ENCODE assay signal across 18 cellular contexts in genomic region chr22:35614404-35614803, GRCh38. TPM values are rescaled to one million over a fixed set of nuclear protein-coding genes. Genes with fewer than 3 reads are reported as not detected.
DNase-seq lines count a peak whose midpoint lies in the region; ATAC-seq, FAIRE-seq and TF ChIP-seq lines count a peak whose summit lies in the region.
"Had no signal": no experiment of that assay in that cellular context is flagged by ENCODE, and none has a peak within 500 bp of the region (broad histone marks: within the 10 kb centered on the region; RNA-seq: fewer than 3 reads in every experiment).

No MANE protein-coding gene starts in this region.

- H3K36me3 ChIP-seq in cardiac muscle cell = peaks cover 5% of the 10 kb centered on the region
- H3K36me3 ChIP-seq in HepG2 (replicated peaks in 1 of 2; ENCODE audit: control insufficient read depth in 1 of 2, insufficient read depth in 2 of 2, low read length in 2 of 2) = no peaks in the 10 kb centered on the region
- H3K36me3 ChIP-seq in right lobe of liver = no peaks in the 10 kb centered on the region
- H3K36me3 ChIP-seq in psoas muscle (ENCODE audit: insufficient read depth in 1 of 2, low read depth in 1 of 2) = peaks cover 0 to 31% of the 10 kb centered on the region in 2 donors

- H3K79me2 ChIP-seq in HepG2 (ENCODE audit: insufficient read depth, low read length) = no peaks in the 10 kb centered on the region

- H3K4me1 ChIP-seq in cardiac muscle cell (ENCODE audit: low read depth) (peaks cover 70% of the 10 kb centered on the region), HepG2 (ENCODE audit: insufficient read depth, low read length) (peaks cover 50% of the 10 kb centered on the region), right lobe of liver (no peaks in the 10 kb centered on the region), psoas muscle (peaks cover 46% of the 10 kb centered on the region)
- H3K4me1 ChIP-seq: Caco-2 had no signal

- no peaks in the 10 kb centered on the region for H4K20me1 ChIP-seq in HepG2 (ENCODE audit: insufficient read depth, low read length)

- H3K27ac ChIP-seq in cardiac muscle cell (peak overlapping the region; percentile 95), HepG2 (ENCODE audit: extremely low read length, insufficient read depth, low read length) (no peak overlapping the region), right lobe of liver (no peak overlapping the region), psoas muscle (peak overlapping the region; percentile 93)
- H3K27ac ChIP-seq: 22Rv1 had no signal

- TF ChIP-seq RAD21 in HepG2 (CRISPR knock-in tag; IDR thresholded peaks at IDR 0.05) = no peak

- ATAC-seq in left cardiac atrium = no peak
- no peak for ATAC-seq in HepG2
- no peak for ATAC-seq in right lobe of liver
- no peak for ATAC-seq in psoas muscle

- H3K9ac ChIP-seq in HepG2 (ENCODE audit: insufficient read depth, low read depth, low read length) = no peak overlapping the region

- intact Hi-C loops in left cardiac atrium (cut with DNase I) (loop anchor here in 1 of 2 donors (10.0 kb wide), 1 partner anchor 60 kb away; no protein-coding TSS in a partner anchor), HepG2 (cut with micrococcal nuclease; ENCODE audit: unreplicated experiment) (no loop called here), right lobe of liver (cut with DNase I) (no loop called here), psoas muscle (cut with DNase I) (loop anchor here in 1 of 2 donors (10.0 kb wide), 1 partner anchor 260 kb away; no protein-coding TSS in a partner anchor), posterior vena cava (cut with DNase I) (loop anchor here (5.0 to 10.0 kb wide), 2 partner anchors 182 to 260 kb away; no protein-coding TSS in a partner anchor)

- 84% methylated on average over 2 of the region's 2 CpGs for WGBS in HepG2 (ENCODE audit: low lambda C conversion rate)
- 100% methylated on average over 2 of the region's 2 CpGs for WGBS in right lobe of liver (ENCODE audit: insufficient coverage, low coverage, low lambda C conversion rate, missing lambda C conversion rate)
- 50 to 74% (median 52%) methylated on average over 2 of the region's 2 CpGs for WGBS in psoas muscle, 3 donors

- no peak for TF ChIP-seq POLR2A in HepG2 (IDR thresholded peaks at IDR 0.05; ENCODE audit: insufficient read depth in 1 of 2, low read depth in 2 of 2, low read length in 2 of 2)
- no peak for TF ChIP-seq POLR2A in right lobe of liver (IDR thresholded peaks at IDR 0.05)

- no peak overlapping the region for H3K4me3 ChIP-seq in cardiac muscle cell
- no peak overlapping the region for H3K4me3 ChIP-seq in HepG2 (replicated peaks in 1 of 3; ENCODE audit: insufficient read depth in 1 of 3, low read depth in 2 of 3, low read length in 3 of 3)
- H3K4me3 ChIP-seq in right lobe of liver = no peak overlapping the region
- peak overlapping the region; percentile 71 for H3K4me3 ChIP-seq in psoas muscle

- H3K9me3 ChIP-seq in cardiac muscle cell (ENCODE audit: low read depth) (no peaks in the 10 kb centered on the region), HepG2 (ENCODE audit: low read length) (no peaks in the 10 kb centered on the region), right lobe of liver (no peaks in the 10 kb centered on the region), psoas muscle (no peaks in the 10 kb centered on the region)
- H3K9me3 ChIP-seq: Caco-2 had no signal

- no peak overlapping the region; the same call in 1 of the 2 replicates for H3K4me2 ChIP-seq in HepG2 (ENCODE audit: low read depth, low read length)

- TF ChIP-seq CTCF in cardiac muscle cell (IDR thresholded peaks at IDR 0.05; ENCODE audit: low read depth, low read length) (no peak), HepG2 (CRISPR knock-in tag; IDR thresholded peaks at IDR 0.05) (no peak), right lobe of liver (IDR thresholded peaks at IDR 0.05) (no peak), psoas muscle (IDR thresholded peaks at IDR 0.05) (no peak)

- in situ Hi-C loops in HepG2 (cut with HindIII; ENCODE audit: extremely low pct_ligation_motif_present, low pct_unique_long_range_greater_than_20kb) = no loop called here

- no peak for FAIRE-seq in HepG2 (lab: Jason Lieb, UNC)
- FAIRE-seq: GM12892, GM19239 had no signal

- DNase-seq in cardiac muscle cell (ENCODE audit: low read depth in 1 of 2, low spot score in 1 of 2) (no peak), left cardiac atrium (no peak), HepG2 (ENCODE audit: low spot score) (no peak), right lobe of liver (no peak), psoas muscle (no peak), retina (no peak), posterior vena cava (ENCODE audit: low spot score) (no peak)
- DNase-seq: Caco-2; CD8-positive, alpha-beta memory T cell; DND-41; GDM1; HCEC 1CT; IMR-90 had no signal

- H2AFZ ChIP-seq in HepG2 (ENCODE audit: low read length) = no peak overlapping the region

- no peaks in the 10 kb centered on the region for H3K27me3 ChIP-seq in cardiac muscle cell
- peaks cover 0 to 9% of the 10 kb centered on the region in 2 experiments; a peak in 2 of 5 replicates for H3K27me3 ChIP-seq in HepG2 (ENCODE audit: control insufficient read depth in 1 of 2, insufficient read depth in 2 of 2, low read length in 2 of 2)
- H3K27me3 ChIP-seq in right lobe of liver = no peaks in the 10 kb centered on the region
- H3K27me3 ChIP-seq in psoas muscle (ENCODE audit: insufficient read depth in 3 of 3, low read length in 2 of 3) = no peaks in the 10 kb centered on the region

- no TSS peak for BruUV-seq in HepG2 (replicated peaks; lab: Mats Ljungman, UMichigan)

- POLR2A ChIA-PET in HepG2 (lab: Yijun Ruan, JAX) = no interaction called here

- TF ChIP-seq EP300 in HepG2 (IDR thresholded peaks at IDR 0.05; ENCODE audit: low read depth in 2 of 2, low read length in 2 of 2) (no peak), HepG2 (CRISPR knock-in tag; IDR thresholded peaks at IDR 0.05; ENCODE audit: borderline replicate concordance) (no peak)

- CTCF ChIA-PET in HepG2 (lab: Yijun Ruan, JAX; ENCODE audit: low intra/inter-chr PET ratio, low total read pairs) = no interaction called here

RNA-seq across cellular contexts. Expression of gene MB, which starts 2.7 kb away (rescaled TPM):
- total RNA-seq in cardiac muscle cell (952 and 1,065 TPM in 2 replicates), left cardiac atrium (1,000 to 10,000 TPM; 7,141 to 7,312 TPM), HepG2 (2016; rRNA removed; fragmentation: Illumina TruSeq; extraction: Trizol) (not detected in 2 replicates), right lobe of liver (10 to 100 TPM in 1 of 6 experiments, 1 to 10 TPM in 3, under 1 TPM in 2; 0.61 to 10.2 (median 1.3) TPM), psoas muscle (1,000 to 10,000 TPM; 6,836 to 9,981 (median 8,612) TPM), posterior vena cava (1 to 10 TPM in 1 of 2 donors, not detected in 1; 2.3 TPM)
- polyA plus RNA-seq in cardiac muscle cell (829 and 1,030 TPM in 2 replicates), HepG2 (2011; rRNA removed) (0.07 TPM in 2 replicates), psoas muscle (over 10,000 TPM in 2 of 3 donors, 1,000 to 10,000 TPM in 1; 9,385 to 12,606 (median 10,019) TPM)
- not detected in 2 replicates for total RNA-seq in HepG2 (2016; cell fraction: cytosol; rRNA removed; fragmentation: Illumina TruSeq; extraction: Trizol; ENCODE audit: low read depth)
- not detected in 2 replicates for total RNA-seq in HepG2 (2016; cell fraction: insoluble cytoplasmic fraction; rRNA removed; fragmentation: Illumina TruSeq; extraction: Trizol)
- not detected in 2 replicates for total RNA-seq in HepG2 (2016; cell fraction: membrane; rRNA removed; fragmentation: Illumina TruSeq; extraction: Trizol)
- total RNA-seq in HepG2 (2016; cell fraction: nucleus; rRNA removed; fragmentation: Illumina TruSeq; extraction: Trizol) = not detected in 2 replicates
- 0.09 and 0.13 TPM in 2 replicates for polyA plus RNA-seq in HepG2 (2011; cell fraction: cytosol; rRNA removed)
- not detected in 2 replicates for polyA plus RNA-seq in HepG2 (2011; cell fraction: nucleus; rRNA removed)
- polyA plus RNA-seq in HepG2 (2012) = not detected in 2 replicates
- polyA plus RNA-seq in HepG2 (2016; cell fraction: cytosol; fragmentation: Illumina TruSeq; extraction: Trizol; ENCODE audit: low read depth) = not detected in 2 replicates
- polyA plus RNA-seq in HepG2 (2016; cell fraction: insoluble cytoplasmic fraction; fragmentation: Illumina TruSeq; extraction: Trizol; ENCODE audit: low read depth) = not detected in 2 replicates
- not detected in 2 replicates for polyA plus RNA-seq in HepG2 (2016; cell fraction: membrane; fragmentation: Illumina TruSeq; extraction: Trizol; ENCODE audit: low read depth)
- polyA plus RNA-seq in HepG2 (2016; cell fraction: nucleus; fragmentation: Illumina TruSeq; extraction: Trizol; ENCODE audit: insufficient read depth, low read depth) = not detected in 2 replicates
- polyA minus RNA-seq in HepG2 (2011; rRNA and poly(A)+ RNA removed; ENCODE audit: low replicate concordance) = 4.6 TPM in 1 of 2 replicates, not detected in the other
- polyA minus RNA-seq in HepG2 (2011; cell fraction: cytosol; rRNA and poly(A)+ RNA removed) = not detected in 2 replicates
- polyA minus RNA-seq in HepG2 (2011; cell fraction: nucleus; rRNA and poly(A)+ RNA removed) = not detected in 2 replicates
- total RNA-seq: H4, IMR-90 had no signal
- polyA plus RNA-seq: BJ; CD8-positive, alpha-beta memory T cell; IMR-90 had no signal

RNA-seq across cellular contexts. Expression of gene APOL6, which starts 33.8 kb away (rescaled TPM):
- total RNA-seq in cardiac muscle cell (not detected in 2 replicates), left cardiac atrium (10 to 100 TPM; 20.6 to 23.0 TPM), HepG2 (2016; rRNA removed; fragmentation: Illumina TruSeq; extraction: Trizol) (6.3 and 7.5 TPM in 2 replicates), right lobe of liver (10 to 100 TPM; 33.5 to 42.7 (median 39.6) TPM), psoas muscle (1 to 10 TPM; 1.8 to 9.5 (median 6.1) TPM), posterior vena cava (10 to 100 TPM; 12.6 to 14.6 TPM)
- polyA plus RNA-seq in cardiac muscle cell (0.07 TPM in 1 of 2 replicates, not detected in the other), HepG2 (2011; rRNA removed) (5.2 and 6.5 TPM in 2 replicates), psoas muscle (1 to 10 TPM in 2 of 3 donors, under 1 TPM in 1; 0.87 to 2.4 (median 1.0) TPM)
- total RNA-seq in HepG2 (2016; cell fraction: cytosol; rRNA removed; fragmentation: Illumina TruSeq; extraction: Trizol; ENCODE audit: low read depth) = 0.61 and 0.62 TPM in 2 replicates
- 6.6 and 6.9 TPM in 2 replicates for total RNA-seq in HepG2 (2016; cell fraction: insoluble cytoplasmic fraction; rRNA removed; fragmentation: Illumina TruSeq; extraction: Trizol)
- total RNA-seq in HepG2 (2016; cell fraction: membrane; rRNA removed; fragmentation: Illumina TruSeq; extraction: Trizol) = 2.7 and 3.1 TPM in 2 replicates
- 6.9 and 7.7 TPM in 2 replicates for total RNA-seq in HepG2 (2016; cell fraction: nucleus; rRNA removed; fragmentation: Illumina TruSeq; extraction: Trizol)
- 2.7 and 4.9 TPM in 2 replicates for polyA plus RNA-seq in HepG2 (2011; cell fraction: cytosol; rRNA removed)
- polyA plus RNA-seq in HepG2 (2011; cell fraction: nucleus; rRNA removed) = 2.8 and 4.1 TPM in 2 replicates
- 4.1 and 7.0 TPM in 2 replicates for polyA plus RNA-seq in HepG2 (2012)
- 0.27 and 0.32 TPM in 2 replicates for polyA plus RNA-seq in HepG2 (2016; cell fraction: cytosol; fragmentation: Illumina TruSeq; extraction: Trizol; ENCODE audit: low read depth)
- polyA plus RNA-seq in HepG2 (2016; cell fraction: insoluble cytoplasmic fraction; fragmentation: Illumina TruSeq; extraction: Trizol; ENCODE audit: low read depth) = 3.0 and 3.1 TPM in 2 replicates
- 0.72 and 0.91 TPM in 2 replicates for polyA plus RNA-seq in HepG2 (2016; cell fraction: membrane; fragmentation: Illumina TruSeq; extraction: Trizol; ENCODE audit: low read depth)
- 6.5 and 6.8 TPM in 2 replicates for polyA plus RNA-seq in HepG2 (2016; cell fraction: nucleus; fragmentation: Illumina TruSeq; extraction: Trizol; ENCODE audit: insufficient read depth, low read depth)
- polyA minus RNA-seq in HepG2 (2011; rRNA and poly(A)+ RNA removed; ENCODE audit: low replicate concordance) = 8.0 and 11.5 TPM in 2 replicates
- 13.2 and 18.0 TPM in 2 replicates for polyA minus RNA-seq in HepG2 (2011; cell fraction: cytosol; rRNA and poly(A)+ RNA removed)
- 10.8 and 21.6 TPM in 2 replicates for polyA minus RNA-seq in HepG2 (2011; cell fraction: nucleus; rRNA and poly(A)+ RNA removed)

Comparison
In these comparisons a context has a peak if more than half of its experiments do, and no peak if none do; other contexts are left out.
1. H3K27ac ChIP-seq: peak in cardiac muscle cell (single experiment) and psoas muscle (single experiment); none in HepG2 (single experiment) and right lobe of liver (0 of 3).
2. RNA of gene MB, which starts 2.7 kb away (total RNA-seq): 6,836 to 9,981 TPM in psoas muscle, 7,141 to 7,312 TPM in left cardiac atrium and 952 to 1,065 TPM in cardiac muscle cell; 2.3 TPM in posterior vena cava, 0.61 to 10.2 TPM in right lobe of liver and not detected in HepG2; every median in the first group is over 10 times any median in the second.
3. intact Hi-C loops: an anchor here in posterior vena cava (5.0 to 10.0 kb wide); none called in HepG2 and right lobe of liver.